27 cellular contexts compared by ENCODE assay signal in the genomic region with DNA sequence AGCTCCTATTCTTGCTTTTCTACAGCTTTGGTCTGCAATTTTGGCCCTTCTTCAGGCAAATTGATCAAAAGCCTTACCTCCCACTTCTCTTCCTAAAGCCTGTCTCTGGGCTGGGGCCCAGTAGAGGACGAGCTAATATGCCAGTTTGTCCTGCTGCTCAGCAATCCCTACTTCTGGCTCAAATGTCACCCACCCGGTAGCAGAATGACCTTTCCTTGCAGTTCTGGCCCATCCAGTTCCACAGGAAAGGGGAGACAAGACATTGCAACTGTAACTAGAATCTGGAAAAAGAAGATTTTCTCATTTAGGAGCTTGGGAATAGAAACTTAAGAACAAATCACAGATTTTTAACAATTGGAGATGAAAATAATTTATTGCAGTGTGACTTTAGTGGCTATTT.
"Had no signal": no experiment of that assay in that cellular context is flagged by ENCODE, and none has a peak within 500 bp of the region (broad histone marks: within the 10 kb centered on the region; RNA-seq: fewer than 3 reads in every experiment).

No MANE protein-coding gene starts in this region.

- H3K4me1 Mint-ChIP-seq: naive B cell had no signal

- H3K27ac ChIP-seq: colonic mucosa, epithelial cell of prostate, esophagus squamous epithelium, gastrocnemius medialis, heart right ventricle, left lung, lower lobe of right lung had no signal

- H3K4me1 ChIP-seq: colonic mucosa, esophagus squamous epithelium, gastrocnemius medialis, heart right ventricle, left lung, lower lobe of right lung had no signal

- H3K36me3 ChIP-seq: colonic mucosa, esophagus squamous epithelium, gastrocnemius medialis, heart right ventricle, left lung, lower lobe of right lung had no signal

- ATAC-seq: effector memory CD8-positive, alpha-beta T cell; esophagus mucosa; gastrocnemius medialis; heart right ventricle; left colon; left lung; left ventricle myocardium superior; lower lobe of right lung; mucosa of descending colon had no signal

- H3K4me3 Mint-ChIP-seq: dendritic cell treated with granulocyte-macrophage colony-stimulating factor and Interleukin-4, amounts not matched to agents 40 ng/mL and 50 ng/mL, for 4 days; effector memory CD8-positive, alpha-beta T cell; endodermal cell; mesothelial cell of epicardium; naive B cell had no signal

- H3K27me3 ChIP-seq: colonic mucosa, esophagus squamous epithelium, gastrocnemius medialis, left lung had no signal

- DNase-seq: colonic mucosa; cortex of kidney; effector CD8-positive, alpha-beta T cell; effector memory CD8-positive, alpha-beta T cell; endodermal cell; erythroblast; esophagus squamous epithelium; foreskin fibroblast; foreskin melanocyte; gastrocnemius medialis; glutamatergic neuron; head of caudate nucleus; heart right ventricle; hippocampal formation; kidney; kidney glomerular epithelial cell; left colon; left lung; left ventricle myocardium superior; lower lobe of right lung; mesenchymal stem cell; mucosa of descending colon; naive B cell had no signal

- H3K36me3 Mint-ChIP-seq: mesothelial cell of epicardium had no signal

- H3K27ac Mint-ChIP-seq: dendritic cell treated with granulocyte-macrophage colony-stimulating factor and Interleukin-4, amounts not matched to agents 40 ng/mL and 50 ng/mL, for 4 days; effector memory CD8-positive, alpha-beta T cell; endodermal cell; mesothelial cell of epicardium; naive B cell had no signal

- H3K9me3 Mint-ChIP-seq: effector memory CD8-positive, alpha-beta T cell had no signal

- H3K9me3 ChIP-seq: colonic mucosa, gastrocnemius medialis had no signal

- H3K4me3 ChIP-seq: colonic mucosa, esophagus squamous epithelium, gastrocnemius medialis, heart right ventricle, left lung, lower lobe of right lung, mucosa of descending colon had no signal

- H3K27me3 Mint-ChIP-seq: dendritic cell treated with granulocyte-macrophage colony-stimulating factor and Interleukin-4, amounts not matched to agents 40 ng/mL and 50 ng/mL, for 4 days had no signal
